In the genomic region with DNA sequence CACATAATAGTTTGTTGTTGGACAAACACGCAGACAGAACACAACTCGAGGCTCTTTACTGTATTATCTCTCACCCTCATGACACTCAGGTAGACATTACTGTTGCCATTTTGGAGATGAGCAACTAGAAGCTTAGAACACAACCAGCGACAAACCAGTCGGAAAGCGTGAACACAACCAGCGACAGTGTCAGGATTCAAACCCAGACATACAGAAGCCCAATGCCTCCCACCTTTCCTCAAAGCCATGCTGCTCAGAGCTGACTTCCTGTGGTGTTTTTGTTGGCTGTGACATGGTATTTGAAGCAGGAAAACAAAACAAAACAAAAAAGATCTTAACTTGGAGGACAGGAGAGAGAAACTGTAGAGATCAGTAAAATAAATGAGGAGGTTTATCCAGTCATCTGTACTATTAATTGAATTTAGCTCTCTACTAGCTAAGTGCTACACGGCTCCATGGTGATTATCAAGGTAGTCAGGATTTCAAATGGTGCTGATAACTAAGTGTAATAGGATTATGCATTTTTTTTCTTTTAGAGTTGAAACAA, we compare ENCODE assay signal across 15 cellular contexts.
DNase-seq lines count a peak whose midpoint lies in the region; FAIRE-seq and TF ChIP-seq lines count a peak whose summit lies in the region.
"Had no signal": no experiment of that assay in that cellular context is flagged by ENCODE, and none has a peak within 500 bp of the region (broad histone marks: within the 10 kb centered on the region; RNA-seq: fewer than 3 reads in every experiment).

No MANE protein-coding gene starts in this region.

- peak overlapping the region; percentile 48 for H3K4me3 Mint-ChIP-seq in activated CD4-positive, alpha-beta T cell treated with anti-CD3 and anti-CD28 coated beads, Interleukin-2, amount 10 ng/mL, durations not matched to agents 24 days and 14 days

- 72% methylated on average over 7 of the region's 7 CpGs for WGBS in mesenchymal stem cell

- H3K9me3 ChIP-seq in mesenchymal stem cell (ENCODE audit: control insufficient read depth, low read length) (no peaks in the 10 kb centered on the region), uterus (no peaks in the 10 kb centered on the region)
- H3K9me3 ChIP-seq: HAP-1 had no signal

- H3K36me3 Mint-ChIP-seq in activated CD4-positive, alpha-beta T cell treated with anti-CD3 and anti-CD28 coated beads, Interleukin-2, amount 10 ng/mL, durations not matched to agents 24 days and 14 days (ENCODE audit: low read depth), result peaks cover 4% of the 10 kb centered on the region

- no peak overlapping the region for H3K9ac ChIP-seq in mesenchymal stem cell (ENCODE audit: low read length)

- peak overlapping the region; percentile 83 to 85 for H3K23ac ChIP-seq in mesenchymal stem cell (ENCODE audit: low read length in 2 of 2)

- peak overlapping the region in 1 of 2 experiments; percentile 40 for H3K4ac ChIP-seq in mesenchymal stem cell (ENCODE audit: low read depth in 1 of 2, low read length in 2 of 2)

- DNase-seq in activated CD4-positive, alpha-beta T cell treated with anti-CD3 and anti-CD28 coated beads, Interleukin-2, amount 10 ng/mL, durations not matched to agents 24 days and 14 days, result peak; percentile 66
- DNase-seq in activated CD4-positive, alpha-beta T cell treated with anti-CD3 and anti-CD28 coated beads for 1 hour, result no peak
- DNase-seq in bronchial epithelial cell (ENCODE audit: low read depth) (no peak), mesenchymal stem cell (no peak), uterus (no peak), nucleus accumbens (lab: John Stamatoyannopoulos, UW) (no peak), head of caudate nucleus (no peak), NCI-H2029 treated with DMSO at 0.1 percent for 48 hours (lab: John Stamatoyannopoulos, UW) (no peak)
- DNase-seq: activated CD4-positive, alpha-beta T cell treated with anti-CD3 and anti-CD28 coated beads for 4 hours; NCI-H187 treated with DMSO at 0.1 percent for 48 hours; NK-92 treated with Interleukin-12 subunit alpha and Interleukin-12 subunit beta, amount 100 ng/mL, for 24 hours had no signal

- peak overlapping the region; percentile 94 for H3K27ac Mint-ChIP-seq in activated CD4-positive, alpha-beta T cell treated with anti-CD3 and anti-CD28 coated beads, Interleukin-2, amount 10 ng/mL, durations not matched to agents 24 days and 14 days

- no peak overlapping the region for H2AFZ ChIP-seq in mesenchymal stem cell (ENCODE audit: low read depth, low read length)

- H3K4me3 ChIP-seq in bronchial epithelial cell (ENCODE audit: low read depth, low read length) (no peak overlapping the region), mesenchymal stem cell (ENCODE audit: insufficient read depth in 1 of 2, low read depth in 1 of 2, low read length in 2 of 2) (no peak overlapping the region), uterus (no peak overlapping the region)
- H3K4me3 ChIP-seq: HAP-1 had no signal

- H3K27ac ChIP-seq in mesenchymal stem cell (ENCODE audit: low read length, poor library complexity, severe bottlenecking) (peak overlapping the region; percentile 36), uterus (peak overlapping the region; percentile 60 to 68)

- H3K79me1 ChIP-seq in mesenchymal stem cell (replicated peaks; ENCODE audit: low read length, poor library complexity, severe bottlenecking), result peaks cover 14% of the 10 kb centered on the region

- peak overlapping the region; percentile 4 to 81 for H3K18ac ChIP-seq in mesenchymal stem cell (ENCODE audit: low read depth in 1 of 2, low read length in 2 of 2)

- peak overlapping the region; percentile 72 to 80 for H2BK12ac ChIP-seq in mesenchymal stem cell (ENCODE audit: low read length in 2 of 2)

- peak overlapping the region; percentile 71 for H4K91ac ChIP-seq in mesenchymal stem cell (ENCODE audit: low read length)

- peaks cover 26% of the 10 kb centered on the region for H3K4me1 Mint-ChIP-seq in activated CD4-positive, alpha-beta T cell treated with anti-CD3 and anti-CD28 coated beads, Interleukin-2, amount 10 ng/mL, durations not matched to agents 24 days and 14 days

- H3K14ac ChIP-seq in mesenchymal stem cell (ENCODE audit: low read length in 2 of 2), result no peak overlapping the region

- intact Hi-C loops in activated CD4-positive, alpha-beta T cell treated with anti-CD3 and anti-CD28 coated beads, Interleukin-2, amount 10 ng/mL, durations not matched to agents 24 days and 14 days (cut with micrococcal nuclease), result loop anchor here (1.0 kb wide), 1 partner anchor 11 kb away; no protein-coding TSS in a partner anchor
- intact Hi-C loops in uterus (cut with DNase I; ENCODE audit: low total_unique reads) (no loop called here), head of caudate nucleus (cut with DNase I) (no loop called here)

- H3K4me1 ChIP-seq in mesenchymal stem cell (ENCODE audit: control insufficient read depth, insufficient read depth, low read depth, low read length), result peaks cover 7% of the 10 kb centered on the region
- peaks cover 3 to 4% of the 10 kb centered on the region in 2 donors for H3K4me1 ChIP-seq in uterus

- H3K9me3 Mint-ChIP-seq in activated CD4-positive, alpha-beta T cell treated with anti-CD3 and anti-CD28 coated beads, Interleukin-2, amount 10 ng/mL, durations not matched to agents 24 days and 14 days, result no peaks in the 10 kb centered on the region

- H3K27me3 ChIP-seq in bronchial epithelial cell (ENCODE audit: control insufficient read depth, insufficient read depth, low read length) (no peaks in the 10 kb centered on the region), mesenchymal stem cell (ENCODE audit: control insufficient read depth in 1 of 2, insufficient read depth in 1 of 2, low read length in 2 of 2) (no peaks in the 10 kb centered on the region), uterus (no peaks in the 10 kb centered on the region)

- no peaks in the 10 kb centered on the region for H3K27me3 Mint-ChIP-seq in activated CD4-positive, alpha-beta T cell treated with anti-CD3 and anti-CD28 coated beads, Interleukin-2, amount 10 ng/mL, durations not matched to agents 24 days and 14 days

- peak overlapping the region; percentile 75 for H4K8ac ChIP-seq in mesenchymal stem cell (ENCODE audit: low read length)

- H3K36me3 ChIP-seq in bronchial epithelial cell (ENCODE audit: control insufficient read depth, insufficient read depth, low read length) (no peaks in the 10 kb centered on the region), mesenchymal stem cell (ENCODE audit: control insufficient read depth in 1 of 2, insufficient read depth in 2 of 2, low read depth in 1 of 2, low read length in 2 of 2) (no peaks in the 10 kb centered on the region), uterus (no peaks in the 10 kb centered on the region)
- H3K36me3 ChIP-seq: HAP-1 had no signal

- no peak overlapping the region for H2BK120ac ChIP-seq in mesenchymal stem cell (ENCODE audit: low read depth, low read length)

- no peak overlapping the region for H2BK15ac ChIP-seq in mesenchymal stem cell (ENCODE audit: low read depth, poor library complexity, severe bottlenecking)

- peak; percentile 36 for FAIRE-seq in bronchial epithelial cell (lab: Jason Lieb, UNC)
- FAIRE-seq: A204.1, colon, HepG2 had no signal

- H2AK5ac ChIP-seq in mesenchymal stem cell (ENCODE audit: low read length, severe bottlenecking), result peak overlapping the region; percentile 87

- TF ChIP-seq POLR2A in uterus (IDR thresholded peaks at IDR 0.05), result no peak

- H3K4me2 ChIP-seq in mesenchymal stem cell (ENCODE audit: low read length, poor library complexity, severe bottlenecking), result peak overlapping the region; percentile 33

- no peak overlapping the region for H2BK5ac ChIP-seq in mesenchymal stem cell (ENCODE audit: low read depth, low read length, poor library complexity, severe bottlenecking)

- TF ChIP-seq CTCF in bronchial epithelial cell (IDR thresholded peaks at IDR 0.05; ENCODE audit: insufficient read depth, low read length, severe bottlenecking), result no peak
- TF ChIP-seq CTCF in uterus (IDR thresholded peaks at IDR 0.05), result no peak
